In the genomic region with DNA sequence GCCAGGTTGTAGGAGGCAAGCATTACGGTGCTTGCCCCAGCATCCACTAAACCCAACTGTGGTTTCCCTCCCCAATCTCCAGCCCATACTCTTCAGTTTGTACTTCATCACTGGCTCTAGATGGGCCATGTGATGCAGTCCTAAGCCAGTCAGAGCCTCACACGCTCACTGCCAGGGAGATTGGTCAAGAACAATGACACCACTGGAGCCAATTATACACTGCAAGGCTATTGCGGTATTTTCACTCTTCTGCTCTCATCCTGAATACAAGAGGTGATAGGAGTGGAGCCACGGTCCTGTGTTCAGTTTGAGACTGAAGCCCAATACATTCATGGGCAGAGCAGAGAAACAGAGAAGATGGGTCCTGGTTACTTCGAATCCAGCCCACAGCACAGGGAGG, we compare ENCODE assay signal across 17 cellular contexts. TPM values are rescaled to one million over a fixed set of nuclear protein-coding genes. Genes with fewer than 3 reads are reported as not detected.
DNase-seq lines count a peak whose midpoint lies in the region; FAIRE-seq and TF ChIP-seq lines count a peak whose summit lies in the region.
"Had no signal": no experiment of that assay in that cellular context is flagged by ENCODE, and none has a peak within 500 bp of the region (broad histone marks: within the 10 kb centered on the region; RNA-seq: fewer than 3 reads in every experiment).

No MANE protein-coding gene starts in this region.

- peaks cover 8% of the 10 kb centered on the region for H3K9me3 ChIP-seq in H9 (ENCODE audit: control insufficient read depth, low read depth, low read length)
- H3K9me3 ChIP-seq in trophoblast cell (ENCODE audit: insufficient read depth, low read depth, low read length): peaks cover 5% of the 10 kb centered on the region
- H3K9me3 ChIP-seq: BE2C had no signal

- H4K12ac ChIP-seq in trophoblast cell (ENCODE audit: low read depth, low read length): no peak overlapping the region

- TF ChIP-seq POLR2A in H54 (IDR thresholded peaks at IDR 0.05; ENCODE audit: low read depth, low read length): no peak

- peaks cover 0 to 3% (median 0%) of the 10 kb centered on the region in 3 experiments; a peak in 2 of 7 replicates for H3K36me3 Mint-ChIP-seq in H9 (ENCODE audit: insufficient read depth in 1 of 3, low read depth in 3 of 3)
- H3K36me3 Mint-ChIP-seq: IgD-negative memory B cell had no signal

- H3K27me3 ChIP-seq in H9 (ENCODE audit: insufficient read depth, low read length): no peaks in the 10 kb centered on the region
- H3K27me3 ChIP-seq in trophoblast cell (ENCODE audit: insufficient read depth, low read length): no peaks in the 10 kb centered on the region
- H3K27me3 ChIP-seq: BE2C had no signal

- H2BK12ac ChIP-seq in H9 (ENCODE audit: insufficient read length, low read depth, low read length): no peak overlapping the region
- H2BK12ac ChIP-seq in trophoblast cell (ENCODE audit: low read length): no peak overlapping the region

- no peak overlapping the region for H3K27ac ChIP-seq in H9 (ENCODE audit: insufficient read length, low read depth, low read length)
- no peak overlapping the region for H3K27ac ChIP-seq in coronary artery
- no peak overlapping the region for H3K27ac ChIP-seq in trophoblast cell (ENCODE audit: low read depth, low read length)
- H3K27ac ChIP-seq: C4-2B had no signal

- H4K20me1 ChIP-seq in H9 (ENCODE audit: control insufficient read depth, insufficient read depth, insufficient read length): no peaks in the 10 kb centered on the region

- H3K4me2 ChIP-seq in H9 (ENCODE audit: insufficient read depth, insufficient read length, low read length) (no peak overlapping the region), trophoblast cell (ENCODE audit: low read length) (no peak overlapping the region)

- no peak overlapping the region for H4K8ac ChIP-seq in H9 (replicated peaks; ENCODE audit: insufficient read length, low read depth, low read length)
- no peak overlapping the region for H4K8ac ChIP-seq in trophoblast cell (ENCODE audit: low read depth, low read length)

- no peak overlapping the region for H3K4me3 Mint-ChIP-seq in H9
- H3K4me3 Mint-ChIP-seq: CD4-positive, alpha-beta memory T cell; IgD-negative memory B cell had no signal

- no peak overlapping the region for H3K56ac ChIP-seq in H9 (ENCODE audit: insufficient read length, low read depth, low read length)

- H2BK120ac ChIP-seq in H9 (ENCODE audit: low read depth, low read length, poor library complexity, severe bottlenecking) (no peak overlapping the region), trophoblast cell (ENCODE audit: insufficient read depth, low read length, poor library complexity) (no peak overlapping the region)

- peak; percentile 0 for DNase-seq in H9
- DNase-seq in NCI-H2029 (lab: John Stamatoyannopoulos, UW): peak; percentile 64
- DNase-seq in coronary artery (ENCODE audit: low spot score): peak; percentile 9
- DNase-seq in islet precursor cell: peak; percentile 20
- no peak for DNase-seq in H54 (ENCODE audit: insufficient read length, low spot score)
- no peak for DNase-seq in HTR-8/SVneo (ENCODE audit: insufficient read length, low spot score)
- DNase-seq in trophoblast cell: no peak
- no peak for DNase-seq in foreskin fibroblast
- DNase-seq: BE2C; CD4-positive, alpha-beta memory T cell; DMS153; GF-D8; GOT3 had no signal

- H2BK15ac ChIP-seq in H9 (ENCODE audit: low read depth, low read length): no peak overlapping the region

- H3K14ac ChIP-seq in H9 (ENCODE audit: insufficient read depth, low read length) (no peak overlapping the region), trophoblast cell (ENCODE audit: low read length) (no peak overlapping the region)

- H4K91ac ChIP-seq in H9 (ENCODE audit: insufficient read length, low read depth, low read length) (no peak overlapping the region), trophoblast cell (ENCODE audit: low read depth, low read length) (no peak overlapping the region)

- H3K4me3 ChIP-seq in coronary artery (no peak overlapping the region), trophoblast cell (ENCODE audit: low read depth, low read length) (no peak overlapping the region), foreskin fibroblast (ENCODE audit: low read depth in 1 of 2, low read length in 2 of 2) (no peak overlapping the region)

- H3K27me3 Mint-ChIP-seq in H9 (ENCODE audit: low read depth): no peaks in the 10 kb centered on the region; the same call in 1 of the 2 replicates

- H3K9ac ChIP-seq in H9 (ENCODE audit: extremely low read depth, insufficient read length, low read length) (no peak overlapping the region), trophoblast cell (ENCODE audit: low read length) (no peak overlapping the region)

- no peak overlapping the region for H3K18ac ChIP-seq in H9 (ENCODE audit: insufficient read length, low read depth, low read length)
- H3K18ac ChIP-seq in trophoblast cell (ENCODE audit: low read length): no peak overlapping the region

- H2AFZ ChIP-seq in H9 (ENCODE audit: low read length) (no peak overlapping the region), trophoblast cell (ENCODE audit: insufficient read depth, low read length, poor library complexity) (no peak overlapping the region)

- H3T11ph ChIP-seq in H9 (ENCODE audit: low read length): no peak overlapping the region

- no CpG with 5 or more reads among the region's 5 CpGs for WGBS in H9 (ENCODE audit: extremely low coverage, insufficient read length, low lambda C conversion rate)
- WGBS in trophoblast cell (ENCODE audit: extremely low coverage, insufficient coverage, insufficient read length): no CpG with 5 or more reads among the region's 5 CpGs

- H3K79me2 ChIP-seq in H9 (ENCODE audit: insufficient read depth, low read length): no peaks in the 10 kb centered on the region
- no peaks in the 10 kb centered on the region for H3K79me2 ChIP-seq in trophoblast cell (ENCODE audit: control insufficient read depth, insufficient read depth, low read length, poor library complexity)

- H2BK20ac ChIP-seq in H9 (ENCODE audit: low read depth, low read length, poor library complexity, severe bottlenecking): no peak overlapping the region

- no peaks in the 10 kb centered on the region for H3K4me1 ChIP-seq in H9 (ENCODE audit: insufficient read depth, low read length)
- no peaks in the 10 kb centered on the region for H3K4me1 ChIP-seq in trophoblast cell (ENCODE audit: control insufficient read depth in 1 of 2, insufficient read depth in 2 of 2, low read length in 2 of 2)
- H3K4me1 ChIP-seq: BE2C had no signal

- H3K4ac ChIP-seq in H9 (ENCODE audit: low read depth, low read length) (no peak overlapping the region), trophoblast cell (ENCODE audit: low read depth, low read length) (no peak overlapping the region)

- no peaks in the 10 kb centered on the region for H3K4me1 Mint-ChIP-seq in H9

- peaks cover 3 to 5% of the 10 kb centered on the region in 2 experiments; a peak in 4 of 5 replicates for H3K9me3 Mint-ChIP-seq in H9

- H2BK5ac ChIP-seq in H9 (ENCODE audit: insufficient read length, low read length) (no peak overlapping the region), trophoblast cell (ENCODE audit: low read depth, low read length, poor library complexity) (no peak overlapping the region)

- H2AK5ac ChIP-seq in H9 (ENCODE audit: insufficient read length, low read length) (no peak overlapping the region), trophoblast cell (ENCODE audit: low read length) (no peak overlapping the region)

- H3K79me1 ChIP-seq in H9 (ENCODE audit: insufficient read depth, low read depth, low read length, poor library complexity, severe bottlenecking) (no peaks in the 10 kb centered on the region), trophoblast cell (ENCODE audit: low read length) (no peaks in the 10 kb centered on the region)

- H4K5ac ChIP-seq in H9 (ENCODE audit: insufficient read length, low read depth, low read length): no peak overlapping the region

- H3K27ac Mint-ChIP-seq in H9: no peak overlapping the region
- H3K27ac Mint-ChIP-seq: CD4-positive, alpha-beta memory T cell; IgD-negative memory B cell had no signal

- no peaks in the 10 kb centered on the region for H3K23me2 ChIP-seq in H9 (ENCODE audit: insufficient read length, low read depth, low read length, poor library complexity, severe bottlenecking)

- H3K23ac ChIP-seq in H9 (ENCODE audit: insufficient read length, low read depth, low read length) (no peak overlapping the region), trophoblast cell (ENCODE audit: low read length) (no peak overlapping the region)

- no peak for TF ChIP-seq CTCF in H9 (conservative IDR thresholded peaks at IDR 0.05)
- no peak for TF ChIP-seq CTCF in coronary artery (IDR thresholded peaks at IDR 0.05)
- no peak for TF ChIP-seq CTCF in foreskin fibroblast (IDR thresholded peaks at IDR 0.05; ENCODE audit: low read depth, low read length)

- FAIRE-seq in H54 (lab: Jason Lieb, UNC) (no peak), HTR-8/SVneo (lab: Jason Lieb, UNC) (no peak)
- FAIRE-seq: A204.1, GM19239 had no signal

- no peaks in the 10 kb centered on the region for H3K36me3 ChIP-seq in trophoblast cell (ENCODE audit: control insufficient read depth in 1 of 2, insufficient read depth in 2 of 2, low read length in 2 of 2)
- H3K36me3 ChIP-seq: BE2C had no signal

RNA-seq across cellular contexts. Expression of a gene that starts 58.4 kb away (rescaled TPM):
- total RNA-seq in H9 (2021): 4.2 and 5.4 TPM in 2 replicates
- 3.4 TPM in 2 replicates for polyA plus RNA-seq in trophoblast cell (2013)

Comparison
In these comparisons a context has a peak if more than half of its experiments do, and no peak if none do; other contexts are left out.
1. DNase-seq: peak in H9 (single experiment), NCI-H2029 (single experiment), coronary artery (single experiment) and islet precursor cell (single experiment); none in H54 (single experiment), HTR-8/SVneo (single experiment), trophoblast cell (0 of 2) and foreskin fibroblast (0 of 2).